17 cellular contexts compared by ENCODE assay signal in genomic region chr6:63610944-63611343, GRCh38. TPM values are rescaled to one million over a fixed set of nuclear protein-coding genes. Genes with fewer than 3 reads are reported as not detected.
DNase-seq lines count a peak whose midpoint lies in the region; ATAC-seq and TF ChIP-seq lines count a peak whose summit lies in the region.
"Had no signal": no experiment of that assay in that cellular context is flagged by ENCODE, and none has a peak within 500 bp of the region (broad histone marks: within the 10 kb centered on the region; RNA-seq: fewer than 3 reads in every experiment).

No MANE protein-coding gene starts in this region.

- H3K27ac Mint-ChIP-seq in progenitor cell of endocrine pancreas: no peak overlapping the region
- H3K27ac Mint-ChIP-seq: CD8-positive, alpha-beta T cell; GM23338 had no signal

- no peak overlapping the region for H3K4me3 Mint-ChIP-seq in progenitor cell of endocrine pancreas (ENCODE audit: low read depth)
- H3K4me3 Mint-ChIP-seq: CD8-positive, alpha-beta T cell; GM23338 had no signal

- H4K20me1 ChIP-seq in OCI-LY3 (ENCODE audit: insufficient read depth, low read length): no peaks in the 10 kb centered on the region
- H4K20me1 ChIP-seq: BLaER1 had no signal

- 0 out of 2 replicates have a peak, but pooled peaks cover 4% of the 10 kb centered on the region for H3K9me3 ChIP-seq in OCI-LY3 (ENCODE audit: insufficient read depth, low read length)
- H3K9me3 ChIP-seq: A549, BLaER1 had no signal

- H3K4me3 ChIP-seq in OCI-LY3 (ENCODE audit: low read length): no peak overlapping the region
- H3K4me3 ChIP-seq: A549, BLaER1, GM23338 had no signal

- no peaks in the 10 kb centered on the region for H3K9me3 Mint-ChIP-seq in progenitor cell of endocrine pancreas (ENCODE audit: low read depth)
- H3K9me3 Mint-ChIP-seq: CD8-positive, alpha-beta T cell; GM23338 had no signal

- DNase-seq in renal cortical epithelial cell (ENCODE audit: low read depth) (peak; percentile 1), nucleus accumbens (lab: John Stamatoyannopoulos, UW) (no peak), progenitor cell of endocrine pancreas (ENCODE audit: low spot score, unreplicated experiment) (no peak)
- DNase-seq: Calu3; CD8-positive, alpha-beta T cell; DND-41; EL; HCEC 1CT had no signal

- peak overlapping the region; percentile 21 for H3K4me2 ChIP-seq in OCI-LY3 (ENCODE audit: low read length)
- H3K4me2 ChIP-seq: A549, BLaER1, GM23338 had no signal

- H2AFZ ChIP-seq in OCI-LY3 (ENCODE audit: low read depth, low read length): no peak overlapping the region
- H2AFZ ChIP-seq: GM23338 had no signal

- H3K36me3 Mint-ChIP-seq in progenitor cell of endocrine pancreas (ENCODE audit: insufficient read depth): no peaks in the 10 kb centered on the region
- H3K36me3 Mint-ChIP-seq: CD8-positive, alpha-beta T cell had no signal

- ATAC-seq in GM18858 (IDR thresholded peaks at IDR 0.05; ENCODE audit: unreplicated experiment): peak; percentile 57
- ATAC-seq in GM21619 (IDR thresholded peaks at IDR 0.05; ENCODE audit: unreplicated experiment): peak; percentile 61
- no peak for ATAC-seq in HG02840 (IDR thresholded peaks at IDR 0.05; ENCODE audit: low FRiP score, unreplicated experiment)
- ATAC-seq: A549; CD8-positive, alpha-beta T cell; GM23338 had no signal

- no peaks in the 10 kb centered on the region for H3K79me2 ChIP-seq in OCI-LY3 (ENCODE audit: low read length)

- no peak overlapping the region for H3K27ac ChIP-seq in OCI-LY3 (ENCODE audit: low read length)
- H3K27ac ChIP-seq: 22Rv1, A549, BLaER1, HL-60 had no signal

- H3K27me3 ChIP-seq in OCI-LY3 (ENCODE audit: low read depth, low read length): no peaks in the 10 kb centered on the region
- H3K27me3 ChIP-seq: BLaER1 had no signal

- H3K4me1 ChIP-seq in OCI-LY3 (ENCODE audit: low read length): peaks cover 8% of the 10 kb centered on the region
- H3K4me1 ChIP-seq: A549 had no signal

- H3K9ac ChIP-seq in OCI-LY3 (ENCODE audit: low read length): no peak overlapping the region
- H3K9ac ChIP-seq: BLaER1 had no signal

- no peaks in the 10 kb centered on the region for H3K27me3 Mint-ChIP-seq in progenitor cell of endocrine pancreas

- TF ChIP-seq CTCF in OCI-LY3 (IDR thresholded peaks at IDR 0.05; ENCODE audit: low read depth, low read length) (no peak), progenitor cell of endocrine pancreas (IDR thresholded peaks at IDR 0.05; ENCODE audit: unreplicated experiment) (no peak)

- peaks cover 2% of the 10 kb centered on the region for H3K4me1 Mint-ChIP-seq in progenitor cell of endocrine pancreas (ENCODE audit: low read depth)
- H3K4me1 Mint-ChIP-seq: GM23338 had no signal

- H3K36me3 ChIP-seq in OCI-LY3 (replicated peaks; ENCODE audit: low read depth, low read length): no peaks in the 10 kb centered on the region
- H3K36me3 ChIP-seq: BLaER1 had no signal

RNA-seq across cellular contexts. Expression of gene PHF3, which starts 24.7 kb away (rescaled TPM):
- total RNA-seq in renal cortical epithelial cell (36.5 and 78.4 TPM in 2 replicates), progenitor cell of endocrine pancreas (61.6 and 64.1 TPM in 2 replicates)

RNA-seq across cellular contexts. Expression of gene PTP4A1, which starts 38.7 kb away (rescaled TPM):
- total RNA-seq in renal cortical epithelial cell (106 and 174 TPM in 2 replicates), progenitor cell of endocrine pancreas (91.3 and 95.3 TPM in 2 replicates)
